In genomic region chr7:140223515-140224221, GRCh38 we compare ENCODE assay signal across 14 cellular contexts. TPM values are rescaled to one million over a fixed set of nuclear protein-coding genes. Genes with fewer than 3 reads are reported as not detected.
DNase-seq lines count a peak whose midpoint lies in the region; ATAC-seq and TF ChIP-seq lines count a peak whose summit lies in the region.
"Had no signal": no experiment of that assay in that cellular context is flagged by ENCODE, and none has a peak within 500 bp of the region (broad histone marks: within the 10 kb centered on the region; RNA-seq: fewer than 3 reads in every experiment).

No MANE protein-coding gene starts in this region.

- in situ Hi-C loops in KBM-7 (cut with MboI; ENCODE audit: low pct_unique_long_range_greater_than_20kb, low sequenced_read_pairs), result no loop called here

- peak overlapping the region; percentile 64 for H3K27ac Mint-ChIP-seq in CD8-positive, alpha-beta T cell
- H3K27ac Mint-ChIP-seq in activated T-helper 2 cell treated with anti-CD3 and anti-CD28 coated beads, Interferon-gamma antibody, Interleukin-2, Interleukin-4, amounts not matched to agents 10 μg/mL and 5 μg/mL and 100 μg/mL, durations not matched to agents 14 hours and 24 hours and 36 hours, result peak overlapping the region; percentile 70
- H3K27ac Mint-ChIP-seq in natural killer cell (peak overlapping the region; percentile 74 to 76), CD14-positive monocyte (peak overlapping the region in 1 of 7 donors; percentile 47)
- H3K27ac Mint-ChIP-seq: GM23338, WTC11 had no signal

- no peaks in the 10 kb centered on the region for H3K27me3 Mint-ChIP-seq in CD8-positive, alpha-beta T cell (ENCODE audit: low read depth)
- H3K27me3 Mint-ChIP-seq in activated T-helper 2 cell treated with anti-CD3 and anti-CD28 coated beads, Interferon-gamma antibody, Interleukin-2, Interleukin-4, amounts not matched to agents 10 μg/mL and 5 μg/mL and 100 μg/mL, durations not matched to agents 14 hours and 24 hours and 36 hours (ENCODE audit: low read depth), result no peaks in the 10 kb centered on the region
- H3K27me3 Mint-ChIP-seq in natural killer cell (ENCODE audit: low read depth in 2 of 2) (no peaks in the 10 kb centered on the region), CD14-positive monocyte (ENCODE audit: low read depth in 3 of 3) (peaks cover 16 to 36% (median 20%) of the 10 kb centered on the region in 3 donors)

- H3K27ac ChIP-seq in CD8-positive, alpha-beta T cell (ENCODE audit: low read depth, low read length), result no peak overlapping the region
- H3K27ac ChIP-seq: coronary artery, epithelial cell of prostate, thyroid gland had no signal

- DNase-seq in CD8-positive, alpha-beta T cell, result peak in 2 of 7 experiments; percentile 11 to 58
- DNase-seq in HUDEP-2 (lab: John Stamatoyannopoulos, UW; ENCODE audit: unreplicated experiment in 76 of 76) (peak in 45 of 76 experiments; percentile 2 to 57 (median 28)), natural killer cell (no peak), KBM-7 (no peak), CD14-positive monocyte (ENCODE audit: low spot score) (no peak), nucleus accumbens (lab: John Stamatoyannopoulos, UW) (no peak)
- DNase-seq in activated T-helper 2 cell treated with anti-CD3 and anti-CD28 coated beads, Interferon-gamma antibody, Interleukin-2, Interleukin-4, amounts not matched to agents 10 μg/mL and 5 μg/mL and 100 μg/mL, durations not matched to agents 14 hours and 24 hours and 36 hours (ENCODE audit: low spot score), result peak; percentile 23
- DNase-seq: NCI-H2029, NCI-H446 treated with DMSO at 0.1 percent for 48 hours, thyroid gland had no signal

- no peaks in the 10 kb centered on the region for H3K36me3 Mint-ChIP-seq in CD8-positive, alpha-beta T cell
- no peaks in the 10 kb centered on the region for H3K36me3 Mint-ChIP-seq in activated T-helper 2 cell treated with anti-CD3 and anti-CD28 coated beads, Interferon-gamma antibody, Interleukin-2, Interleukin-4, amounts not matched to agents 10 μg/mL and 5 μg/mL and 100 μg/mL, durations not matched to agents 14 hours and 24 hours and 36 hours (ENCODE audit: low read depth)
- H3K36me3 Mint-ChIP-seq in natural killer cell (no peaks in the 10 kb centered on the region), CD14-positive monocyte (peaks cover 0 to 5% of the 10 kb centered on the region in 2 donors)
- H3K36me3 Mint-ChIP-seq: WTC11 had no signal

- H3K4me1 ChIP-seq in CD8-positive, alpha-beta T cell (ENCODE audit: insufficient read depth, low read length), result peaks cover 35% of the 10 kb centered on the region
- H3K4me1 ChIP-seq: thyroid gland had no signal

- intact Hi-C loops in CD8-positive, alpha-beta T cell (cut with DNase I, micrococcal nuclease), result no loop called here
- intact Hi-C loops in activated T-helper 2 cell treated with anti-CD3 and anti-CD28 coated beads, Interferon-gamma antibody, Interleukin-2, Interleukin-4, amounts not matched to agents 10 μg/mL and 5 μg/mL and 100 μg/mL, durations not matched to agents 14 hours and 24 hours and 36 hours (cut with micrococcal nuclease), result loop anchor here (1.0 to 2.0 kb wide), 2 partner anchors 9 to 13 kb away; no protein-coding TSS in a partner anchor
- intact Hi-C loops in natural killer cell (cut with micrococcal nuclease), result no loop called here
- intact Hi-C loops in CD14-positive monocyte (cut with micrococcal nuclease), result no loop called here

- peaks cover 41% of the 10 kb centered on the region for H3K4me1 Mint-ChIP-seq in CD8-positive, alpha-beta T cell (ENCODE audit: low read depth)
- peaks cover 47% of the 10 kb centered on the region for H3K4me1 Mint-ChIP-seq in activated T-helper 2 cell treated with anti-CD3 and anti-CD28 coated beads, Interferon-gamma antibody, Interleukin-2, Interleukin-4, amounts not matched to agents 10 μg/mL and 5 μg/mL and 100 μg/mL, durations not matched to agents 14 hours and 24 hours and 36 hours (ENCODE audit: low read depth)
- peaks cover 16 to 20% of the 10 kb centered on the region in 2 donors for H3K4me1 Mint-ChIP-seq in natural killer cell
- H3K4me1 Mint-ChIP-seq in CD14-positive monocyte, result peaks cover 11% of the 10 kb centered on the region

- ATAC-seq in CD8-positive, alpha-beta T cell, result no peak
- peak in 1 of 3 donors; percentile 29 for ATAC-seq in natural killer cell
- ATAC-seq: GM23338, WTC11 had no signal

- H3K4me3 Mint-ChIP-seq in CD8-positive, alpha-beta T cell, result peak overlapping the region; percentile 0
- peak overlapping the region; percentile 47 for H3K4me3 Mint-ChIP-seq in activated T-helper 2 cell treated with anti-CD3 and anti-CD28 coated beads, Interferon-gamma antibody, Interleukin-2, Interleukin-4, amounts not matched to agents 10 μg/mL and 5 μg/mL and 100 μg/mL, durations not matched to agents 14 hours and 24 hours and 36 hours (ENCODE audit: low read depth)
- peak overlapping the region; percentile 50 for H3K4me3 Mint-ChIP-seq in natural killer cell
- H3K4me3 Mint-ChIP-seq in CD14-positive monocyte, result no peak overlapping the region
- H3K4me3 Mint-ChIP-seq: GM23338, WTC11 had no signal

- H3K36me3 ChIP-seq in CD8-positive, alpha-beta T cell (ENCODE audit: insufficient read depth, low read length), result no peaks in the 10 kb centered on the region
- H3K36me3 ChIP-seq: thyroid gland had no signal

- no peaks in the 10 kb centered on the region for H3K9me3 Mint-ChIP-seq in CD8-positive, alpha-beta T cell
- peaks cover 2% of the 10 kb centered on the region for H3K9me3 Mint-ChIP-seq in activated T-helper 2 cell treated with anti-CD3 and anti-CD28 coated beads, Interferon-gamma antibody, Interleukin-2, Interleukin-4, amounts not matched to agents 10 μg/mL and 5 μg/mL and 100 μg/mL, durations not matched to agents 14 hours and 24 hours and 36 hours
- H3K9me3 Mint-ChIP-seq in natural killer cell, result no peaks in the 10 kb centered on the region
- peaks cover 0 to 4% (median 2%) of the 10 kb centered on the region in 7 donors for H3K9me3 Mint-ChIP-seq in CD14-positive monocyte
- H3K9me3 Mint-ChIP-seq: WTC11 had no signal

- H3K4me3 ChIP-seq in CD8-positive, alpha-beta T cell (ENCODE audit: low read depth, low read length), result no peak overlapping the region
- H3K4me3 ChIP-seq: coronary artery, GM23338, thyroid gland had no signal

- no peak for TF ChIP-seq CTCF in CD8-positive, alpha-beta T cell (IDR thresholded peaks at IDR 0.05)
- no peak for TF ChIP-seq CTCF in natural killer cell (IDR thresholded peaks at IDR 0.05)
- TF ChIP-seq CTCF in CD14-positive monocyte (IDR thresholded peaks at IDR 0.05), result no peak

- no peaks in the 10 kb centered on the region for H3K9me3 ChIP-seq in CD8-positive, alpha-beta T cell (ENCODE audit: low read length)
- H3K9me3 ChIP-seq: thyroid gland had no signal

- POLR2A ChIA-PET in CD8-positive, alpha-beta T cell (lab: Charles Lee), result no interaction called here

- CTCF ChIA-PET in CD8-positive, alpha-beta T cell (lab: Charles Lee), result no interaction called here

- no peaks in the 10 kb centered on the region for H3K27me3 ChIP-seq in CD8-positive, alpha-beta T cell (ENCODE audit: insufficient read depth, low read length)
- H3K27me3 ChIP-seq: thyroid gland had no signal

RNA-seq across cellular contexts. Expression of gene KDM7A, which starts 46.9 kb away (rescaled TPM):
- 10 to 100 TPM; 50.2 to 50.7 TPM for total RNA-seq in CD8-positive, alpha-beta T cell
- total RNA-seq in activated T-helper 2 cell treated with anti-CD3 and anti-CD28 coated beads, Interferon-gamma antibody, Interleukin-2, Interleukin-4, amounts not matched to agents 10 μg/mL and 5 μg/mL and 100 μg/mL, durations not matched to agents 14 hours and 24 hours and 36 hours, result 10.4 and 12.5 TPM in 2 replicates
- 10 to 100 TPM; 25.2 to 38.1 (median 36.1) TPM for total RNA-seq in natural killer cell
- 1 to 10 TPM; 4.9 to 7.9 TPM for polyA plus RNA-seq in CD14-positive monocyte

Comparison
In these comparisons a context has a peak if more than half of its experiments do, and no peak if none do; other contexts are left out.
1. DNase-seq: peak in HUDEP-2 (45 of 76) and activated T-helper 2 cell treated with anti-CD3 and anti-CD28 coated beads, Interferon-gamma antibody, Interleukin-2, Interleukin-4, amounts not matched to agents 10 μg/mL and 5 μg/mL and 100 μg/mL, durations not matched to agents 14 hours and 24 hours and 36 hours (single experiment); none in natural killer cell (single experiment), KBM-7 (single experiment), CD14-positive monocyte (single experiment) and nucleus accumbens (0 of 56).
2. H3K4me3 Mint-ChIP-seq: peak in CD8-positive, alpha-beta T cell (single experiment), activated T-helper 2 cell treated with anti-CD3 and anti-CD28 coated beads, Interferon-gamma antibody, Interleukin-2, Interleukin-4, amounts not matched to agents 10 μg/mL and 5 μg/mL and 100 μg/mL, durations not matched to agents 14 hours and 24 hours and 36 hours (single experiment) and natural killer cell (single experiment); none in CD14-positive monocyte (0 of 2).